In genomic region chr14:38129192-38129591, GRCh38 we compare ENCODE assay signal across 15 cellular contexts.
DNase-seq lines count a peak whose midpoint lies in the region; ATAC-seq and TF ChIP-seq lines count a peak whose summit lies in the region.
"Had no signal": no experiment of that assay in that cellular context is flagged by ENCODE, and none has a peak within 500 bp of the region (broad histone marks: within the 10 kb centered on the region; RNA-seq: fewer than 3 reads in every experiment).

No MANE protein-coding gene starts in this region.

- no peaks in the 10 kb centered on the region for H3K27me3 ChIP-seq in DOHH2 (ENCODE audit: control insufficient read depth, low read length)
- no peaks in the 10 kb centered on the region for H3K27me3 ChIP-seq in naive thymus-derived CD4-positive, alpha-beta T cell (ENCODE audit: control insufficient read depth in 2 of 2, insufficient read depth in 2 of 2, low read length in 2 of 2)
- no peaks in the 10 kb centered on the region for H3K27me3 ChIP-seq in esophagus muscularis mucosa
- H3K27me3 ChIP-seq: BE2C had no signal

- TF ChIP-seq EP300 in esophagus muscularis mucosa (IDR thresholded peaks at IDR 0.05): no peak

- intact Hi-C loops in OCI-LY7 (cut with micrococcal nuclease; ENCODE audit: unreplicated experiment) (loop anchor here (10.0 kb wide), 2 partner anchors 986 to 1046 kb away; partner anchors contain the start of genes GEMIN2, PNN and TRAPPC6B), esophagus muscularis mucosa (cut with DNase I) (no loop called here)
- intact Hi-C loops in naive thymus-derived CD4-positive, alpha-beta T cell (cut with micrococcal nuclease): loop anchor here in 1 of 2 donors (10.0 kb wide), 1 partner anchor 124 kb away; no protein-coding TSS in a partner anchor

- no peak for DNase-seq in activated naive CD4-positive, alpha-beta T cell treated with anti-CD3 and anti-CD28 coated beads, Interleukin-2, amount 50 U/mL, for 16 hours
- DNase-seq in OCI-LY7 (ENCODE audit: low spot score) (no peak), esophagus muscularis mucosa (ENCODE audit: extremely low spot score) (no peak)
- DNase-seq in naive thymus-derived CD4-positive, alpha-beta T cell: no peak
- DNase-seq: ACHN, BE2C, C1 segment of cervical spinal cord, DMS153, DMS79, GF-D8, H9 had no signal

- H3K4me1 Mint-ChIP-seq in activated naive CD4-positive, alpha-beta T cell treated with anti-CD3 and anti-CD28 coated beads, Interleukin-2, amount 50 U/mL, for 24 hours: peaks cover 42% of the 10 kb centered on the region
- H3K4me1 Mint-ChIP-seq in naive thymus-derived CD4-positive, alpha-beta T cell: peaks cover 7 to 53% (median 43%) of the 10 kb centered on the region in 7 donors

- POLR2A ChIA-PET in OCI-LY7 (lab: Charles Lee): interaction anchor here (0.9 to 9.9 kb wide), 6 partner anchors 12 to 68 kb away, joined by 3 to 157 read pairs (median 5); no protein-coding TSS in a partner anchor
- POLR2A ChIA-PET in naive thymus-derived CD4-positive, alpha-beta T cell (lab: Charles Lee): interaction anchor here (0.6 kb wide), 1 partner anchor 1043 kb away, joined by 3 read pairs; no protein-coding TSS in a partner anchor

- 87% methylated on average over 2 of the region's 2 CpGs for WGBS in esophagus muscularis mucosa

- TF ChIP-seq CTCF in DOHH2 (IDR thresholded peaks at IDR 0.05; ENCODE audit: low read depth, low read length, poor library complexity, severe bottlenecking) (no peak), OCI-LY7 (conservative IDR thresholded peaks at IDR 0.05; ENCODE audit: low read length) (no peak), esophagus muscularis mucosa (IDR thresholded peaks at IDR 0.05) (no peak)

- ATAC-seq in naive thymus-derived CD4-positive, alpha-beta T cell: no peak
- no peak for ATAC-seq in HG02642 (IDR thresholded peaks at IDR 0.05; ENCODE audit: poor library complexity, unreplicated experiment)

- H3K4me1 ChIP-seq in DOHH2 (ENCODE audit: control insufficient read depth, low read length) (peaks cover 71% of the 10 kb centered on the region), OCI-LY7 (ENCODE audit: insufficient read depth, low read length, poor library complexity, severe bottlenecking) (peaks cover 68% of the 10 kb centered on the region), esophagus muscularis mucosa (no peaks in the 10 kb centered on the region)
- peaks cover 4 to 32% of the 10 kb centered on the region in 2 donors for H3K4me1 ChIP-seq in naive thymus-derived CD4-positive, alpha-beta T cell (ENCODE audit: control insufficient read depth in 2 of 2, insufficient read depth in 2 of 2, low read length in 2 of 2)

- H2AFZ ChIP-seq in OCI-LY7 (ENCODE audit: low read length): peak overlapping the region; percentile 64; the same call in 1 of the 2 replicates

- H3K27ac ChIP-seq in DOHH2 (ENCODE audit: low read depth, low read length) (peak overlapping the region; percentile 92), OCI-LY7 (ENCODE audit: low read depth, low read length, poor library complexity, severe bottlenecking) (peak overlapping the region; percentile 97), esophagus muscularis mucosa (replicated peaks in 1 of 4) (no peak overlapping the region)
- H3K27ac ChIP-seq in naive thymus-derived CD4-positive, alpha-beta T cell (ENCODE audit: low read depth, low read length): no peak overlapping the region

- H3K27ac Mint-ChIP-seq in activated naive CD4-positive, alpha-beta T cell treated with anti-CD3 and anti-CD28 coated beads, Interleukin-2, amount 50 U/mL, for 24 hours: no peak overlapping the region
- peak overlapping the region in 5 of 9 donors; percentile 3 to 83 (median 63) for H3K27ac Mint-ChIP-seq in naive thymus-derived CD4-positive, alpha-beta T cell
- H3K27ac Mint-ChIP-seq: H9 had no signal

- BruUV-seq in OCI-LY7 (replicated peaks; lab: Mats Ljungman, UMichigan): no TSS peak

- H3F3A ChIP-seq in DOHH2 (ENCODE audit: control insufficient read depth, insufficient read depth): peaks cover 36% of the 10 kb centered on the region

- TF ChIP-seq POLR2A in esophagus muscularis mucosa (IDR thresholded peaks at IDR 0.05; ENCODE audit: low read depth): no peak

- peaks cover 1% of the 10 kb centered on the region for H3K36me3 Mint-ChIP-seq in activated naive CD4-positive, alpha-beta T cell treated with anti-CD3 and anti-CD28 coated beads, Interleukin-2, amount 50 U/mL, for 24 hours
- no peaks in the 10 kb centered on the region for H3K36me3 Mint-ChIP-seq in naive thymus-derived CD4-positive, alpha-beta T cell

- H3K36me3 ChIP-seq in DOHH2 (ENCODE audit: control insufficient read depth, low read length) (peaks cover 63% of the 10 kb centered on the region), OCI-LY7 (ENCODE audit: insufficient read depth, low read length) (peaks cover 48% of the 10 kb centered on the region), esophagus muscularis mucosa (no peaks in the 10 kb centered on the region)
- no peaks in the 10 kb centered on the region for H3K36me3 ChIP-seq in naive thymus-derived CD4-positive, alpha-beta T cell (ENCODE audit: control insufficient read depth in 2 of 3, insufficient read depth in 3 of 3, low read length in 3 of 3)
- H3K36me3 ChIP-seq: BE2C had no signal

- H3K4me3 ChIP-seq in DOHH2 (ENCODE audit: low read length): peak overlapping the region; percentile 62
- peak overlapping the region; percentile 50 for H3K4me3 ChIP-seq in OCI-LY7 (ENCODE audit: low read depth, low read length, poor library complexity, severe bottlenecking)
- no peak overlapping the region for H3K4me3 ChIP-seq in naive thymus-derived CD4-positive, alpha-beta T cell (ENCODE audit: low read length)
- H3K4me3 ChIP-seq in esophagus muscularis mucosa: no peak overlapping the region

- CTCF ChIA-PET in OCI-LY7 (lab: Charles Lee; ENCODE audit: unreplicated experiment): no interaction called here
- CTCF ChIA-PET in naive thymus-derived CD4-positive, alpha-beta T cell (lab: Charles Lee): interaction anchor here (0.5 kb wide), 1 partner anchor 11 kb away, joined by 3 read pairs; no protein-coding TSS in a partner anchor

- H3K4me3 Mint-ChIP-seq in activated naive CD4-positive, alpha-beta T cell treated with anti-CD3 and anti-CD28 coated beads, Interleukin-2, amount 50 U/mL, for 24 hours: peak overlapping the region; percentile 34
- peak overlapping the region in 2 of 10 donors; percentile 64 to 67 for H3K4me3 Mint-ChIP-seq in naive thymus-derived CD4-positive, alpha-beta T cell
- H3K4me3 Mint-ChIP-seq: CD4-positive, alpha-beta T cell; H9 had no signal

- H3K27me3 Mint-ChIP-seq in activated naive CD4-positive, alpha-beta T cell treated with anti-CD3 and anti-CD28 coated beads, Interleukin-2, amount 50 U/mL, for 24 hours: no peaks in the 10 kb centered on the region
- no peaks in the 10 kb centered on the region for H3K27me3 Mint-ChIP-seq in naive thymus-derived CD4-positive, alpha-beta T cell
- H3K27me3 Mint-ChIP-seq: CD4-positive, alpha-beta T cell had no signal

- no peaks in the 10 kb centered on the region for H3K9me2 ChIP-seq in DOHH2 (replicated peaks; ENCODE audit: control insufficient read depth, low read length)
- no peaks in the 10 kb centered on the region for H3K9me2 ChIP-seq in OCI-LY7 (ENCODE audit: insufficient read depth, low read length)

- no peaks in the 10 kb centered on the region for H3K9me3 Mint-ChIP-seq in activated naive CD4-positive, alpha-beta T cell treated with anti-CD3 and anti-CD28 coated beads, Interleukin-2, amount 50 U/mL, for 24 hours
- peaks cover 0 to 5% (median 0%) of the 10 kb centered on the region in 11 donors for H3K9me3 Mint-ChIP-seq in naive thymus-derived CD4-positive, alpha-beta T cell
- H3K9me3 Mint-ChIP-seq: CD4-positive, alpha-beta T cell had no signal

- peak overlapping the region; percentile 80 for H3K4me2 ChIP-seq in DOHH2 (ENCODE audit: low read length)
- H3K4me2 ChIP-seq in OCI-LY7 (ENCODE audit: low read length): peak overlapping the region; percentile 75

- H3K9me3 ChIP-seq in DOHH2 (ENCODE audit: control insufficient read depth, insufficient read depth, low read length) (peaks cover 37% of the 10 kb centered on the region), OCI-LY7 (ENCODE audit: low read length) (peaks cover 50% of the 10 kb centered on the region), esophagus muscularis mucosa (no peaks in the 10 kb centered on the region)
- H3K9me3 ChIP-seq in naive thymus-derived CD4-positive, alpha-beta T cell (ENCODE audit: control insufficient read depth in 2 of 3, low read length in 3 of 3): no peaks in the 10 kb centered on the region
- H3K9me3 ChIP-seq: BE2C had no signal

- H3K79me2 ChIP-seq in DOHH2 (ENCODE audit: control insufficient read depth, low read length) (no peaks in the 10 kb centered on the region), OCI-LY7 (ENCODE audit: insufficient read depth, low read depth, low read length) (no peaks in the 10 kb centered on the region)

- H4K20me1 ChIP-seq in DOHH2 (ENCODE audit: control insufficient read depth, insufficient read depth, low read depth, low read length) (no peaks in the 10 kb centered on the region), OCI-LY7 (ENCODE audit: insufficient read depth, low read length) (no peaks in the 10 kb centered on the region)

Comparison
In these comparisons a context has a peak if more than half of its experiments do, and no peak if none do; other contexts are left out.
1. H3K27ac ChIP-seq: peak in DOHH2 (single experiment) and OCI-LY7 (single experiment); none in naive thymus-derived CD4-positive, alpha-beta T cell (single experiment) and esophagus muscularis mucosa (0 of 4).
2. H3K4me3 ChIP-seq: peak in DOHH2 (single experiment) and OCI-LY7 (single experiment); none in naive thymus-derived CD4-positive, alpha-beta T cell (single experiment) and esophagus muscularis mucosa (0 of 4).